Comparison of ENCODE assay signal across 2 cellular contexts in the genomic region with DNA sequence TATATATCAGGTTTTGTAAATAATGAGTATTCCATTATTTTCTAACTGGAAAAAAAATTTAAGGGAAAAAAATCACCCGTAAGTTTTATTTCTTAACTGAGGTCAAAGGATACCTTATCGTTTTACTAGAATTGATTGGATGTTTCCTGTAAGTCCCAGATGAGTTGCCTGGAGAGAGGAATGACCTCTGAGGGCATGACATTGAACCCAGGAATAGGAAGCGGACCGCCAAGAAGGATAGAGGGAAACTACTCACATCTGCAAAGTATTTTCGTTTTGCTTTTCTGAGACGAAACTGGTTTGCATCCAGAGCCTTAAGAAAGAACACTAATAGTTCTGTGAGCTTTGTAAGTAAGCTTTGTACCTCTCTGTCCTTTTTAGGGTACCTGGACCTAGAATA.
TF ChIP-seq lines count a peak whose summit lies in the region.

No MANE protein-coding gene starts in this region.

TF ChIP-seq in GM23338, 12 proteins besides CTCF, POLR2A, EP300 and RAD21 (continues in another document):
- TF ChIP-seq POLR2AphosphoS5 (IDR thresholded peaks at IDR 0.05; ENCODE audit: low read depth) = no peak
- TF ChIP-seq NANOG (IDR thresholded peaks at IDR 0.05; ENCODE audit: borderline replicate concordance) = no peak
- TF ChIP-seq EZH2 (IDR thresholded peaks at IDR 0.05; ENCODE audit: low read depth, unreplicated experiment) = no peak
- TF ChIP-seq CREB1 (CRISPR knock-in tag; IDR thresholded peaks at IDR 0.05; ENCODE audit: low read depth) = no peak
- TF ChIP-seq ZNF331 (CRISPR knock-in tag; IDR thresholded peaks at IDR 0.05; ENCODE audit: low read depth) = no peak
- no peak for TF ChIP-seq EZH2phosphoT487 (IDR thresholded peaks at IDR 0.05; ENCODE audit: unreplicated experiment)
- no peak for TF ChIP-seq ZNF114 (CRISPR knock-in tag; IDR thresholded peaks at IDR 0.05)
- TF ChIP-seq STAT1 (IDR thresholded peaks at IDR 0.05; ENCODE audit: unreplicated experiment) = no peak
- TF ChIP-seq, protein P1, sequence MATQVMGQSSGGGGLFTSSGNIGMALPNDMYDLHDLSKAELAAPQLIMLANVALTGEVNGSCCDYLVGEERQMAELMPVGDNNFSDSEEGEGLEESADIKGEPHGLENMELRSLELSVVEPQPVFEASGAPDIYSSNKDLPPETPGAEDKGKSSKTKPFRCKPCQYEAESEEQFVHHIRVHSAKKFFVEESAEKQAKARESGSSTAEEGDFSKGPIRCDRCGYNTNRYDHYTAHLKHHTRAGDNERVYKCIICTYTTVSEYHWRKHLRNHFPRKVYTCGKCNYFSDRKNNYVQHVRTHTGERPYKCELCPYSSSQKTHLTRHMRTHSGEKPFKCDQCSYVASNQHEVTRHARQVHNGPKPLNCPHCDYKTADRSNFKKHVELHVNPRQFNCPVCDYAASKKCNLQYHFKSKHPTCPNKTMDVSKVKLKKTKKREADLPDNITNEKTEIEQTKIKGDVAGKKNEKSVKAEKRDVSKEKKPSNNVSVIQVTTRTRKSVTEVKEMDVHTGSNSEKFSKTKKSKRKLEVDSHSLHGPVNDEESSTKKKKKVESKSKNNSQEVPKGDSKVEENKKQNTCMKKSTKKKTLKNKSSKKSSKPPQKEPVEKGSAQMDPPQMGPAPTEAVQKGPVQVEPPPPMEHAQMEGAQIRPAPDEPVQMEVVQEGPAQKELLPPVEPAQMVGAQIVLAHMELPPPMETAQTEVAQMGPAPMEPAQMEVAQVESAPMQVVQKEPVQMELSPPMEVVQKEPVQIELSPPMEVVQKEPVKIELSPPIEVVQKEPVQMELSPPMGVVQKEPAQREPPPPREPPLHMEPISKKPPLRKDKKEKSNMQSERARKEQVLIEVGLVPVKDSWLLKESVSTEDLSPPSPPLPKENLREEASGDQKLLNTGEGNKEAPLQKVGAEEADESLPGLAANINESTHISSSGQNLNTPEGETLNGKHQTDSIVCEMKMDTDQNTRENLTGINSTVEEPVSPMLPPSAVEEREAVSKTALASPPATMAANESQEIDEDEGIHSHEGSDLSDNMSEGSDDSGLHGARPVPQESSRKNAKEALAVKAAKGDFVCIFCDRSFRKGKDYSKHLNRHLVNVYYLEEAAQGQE (IDR thresholded peaks at IDR 0.05; ENCODE audit: unreplicated experiment) = no peak
- TF ChIP-seq, protein P2, sequence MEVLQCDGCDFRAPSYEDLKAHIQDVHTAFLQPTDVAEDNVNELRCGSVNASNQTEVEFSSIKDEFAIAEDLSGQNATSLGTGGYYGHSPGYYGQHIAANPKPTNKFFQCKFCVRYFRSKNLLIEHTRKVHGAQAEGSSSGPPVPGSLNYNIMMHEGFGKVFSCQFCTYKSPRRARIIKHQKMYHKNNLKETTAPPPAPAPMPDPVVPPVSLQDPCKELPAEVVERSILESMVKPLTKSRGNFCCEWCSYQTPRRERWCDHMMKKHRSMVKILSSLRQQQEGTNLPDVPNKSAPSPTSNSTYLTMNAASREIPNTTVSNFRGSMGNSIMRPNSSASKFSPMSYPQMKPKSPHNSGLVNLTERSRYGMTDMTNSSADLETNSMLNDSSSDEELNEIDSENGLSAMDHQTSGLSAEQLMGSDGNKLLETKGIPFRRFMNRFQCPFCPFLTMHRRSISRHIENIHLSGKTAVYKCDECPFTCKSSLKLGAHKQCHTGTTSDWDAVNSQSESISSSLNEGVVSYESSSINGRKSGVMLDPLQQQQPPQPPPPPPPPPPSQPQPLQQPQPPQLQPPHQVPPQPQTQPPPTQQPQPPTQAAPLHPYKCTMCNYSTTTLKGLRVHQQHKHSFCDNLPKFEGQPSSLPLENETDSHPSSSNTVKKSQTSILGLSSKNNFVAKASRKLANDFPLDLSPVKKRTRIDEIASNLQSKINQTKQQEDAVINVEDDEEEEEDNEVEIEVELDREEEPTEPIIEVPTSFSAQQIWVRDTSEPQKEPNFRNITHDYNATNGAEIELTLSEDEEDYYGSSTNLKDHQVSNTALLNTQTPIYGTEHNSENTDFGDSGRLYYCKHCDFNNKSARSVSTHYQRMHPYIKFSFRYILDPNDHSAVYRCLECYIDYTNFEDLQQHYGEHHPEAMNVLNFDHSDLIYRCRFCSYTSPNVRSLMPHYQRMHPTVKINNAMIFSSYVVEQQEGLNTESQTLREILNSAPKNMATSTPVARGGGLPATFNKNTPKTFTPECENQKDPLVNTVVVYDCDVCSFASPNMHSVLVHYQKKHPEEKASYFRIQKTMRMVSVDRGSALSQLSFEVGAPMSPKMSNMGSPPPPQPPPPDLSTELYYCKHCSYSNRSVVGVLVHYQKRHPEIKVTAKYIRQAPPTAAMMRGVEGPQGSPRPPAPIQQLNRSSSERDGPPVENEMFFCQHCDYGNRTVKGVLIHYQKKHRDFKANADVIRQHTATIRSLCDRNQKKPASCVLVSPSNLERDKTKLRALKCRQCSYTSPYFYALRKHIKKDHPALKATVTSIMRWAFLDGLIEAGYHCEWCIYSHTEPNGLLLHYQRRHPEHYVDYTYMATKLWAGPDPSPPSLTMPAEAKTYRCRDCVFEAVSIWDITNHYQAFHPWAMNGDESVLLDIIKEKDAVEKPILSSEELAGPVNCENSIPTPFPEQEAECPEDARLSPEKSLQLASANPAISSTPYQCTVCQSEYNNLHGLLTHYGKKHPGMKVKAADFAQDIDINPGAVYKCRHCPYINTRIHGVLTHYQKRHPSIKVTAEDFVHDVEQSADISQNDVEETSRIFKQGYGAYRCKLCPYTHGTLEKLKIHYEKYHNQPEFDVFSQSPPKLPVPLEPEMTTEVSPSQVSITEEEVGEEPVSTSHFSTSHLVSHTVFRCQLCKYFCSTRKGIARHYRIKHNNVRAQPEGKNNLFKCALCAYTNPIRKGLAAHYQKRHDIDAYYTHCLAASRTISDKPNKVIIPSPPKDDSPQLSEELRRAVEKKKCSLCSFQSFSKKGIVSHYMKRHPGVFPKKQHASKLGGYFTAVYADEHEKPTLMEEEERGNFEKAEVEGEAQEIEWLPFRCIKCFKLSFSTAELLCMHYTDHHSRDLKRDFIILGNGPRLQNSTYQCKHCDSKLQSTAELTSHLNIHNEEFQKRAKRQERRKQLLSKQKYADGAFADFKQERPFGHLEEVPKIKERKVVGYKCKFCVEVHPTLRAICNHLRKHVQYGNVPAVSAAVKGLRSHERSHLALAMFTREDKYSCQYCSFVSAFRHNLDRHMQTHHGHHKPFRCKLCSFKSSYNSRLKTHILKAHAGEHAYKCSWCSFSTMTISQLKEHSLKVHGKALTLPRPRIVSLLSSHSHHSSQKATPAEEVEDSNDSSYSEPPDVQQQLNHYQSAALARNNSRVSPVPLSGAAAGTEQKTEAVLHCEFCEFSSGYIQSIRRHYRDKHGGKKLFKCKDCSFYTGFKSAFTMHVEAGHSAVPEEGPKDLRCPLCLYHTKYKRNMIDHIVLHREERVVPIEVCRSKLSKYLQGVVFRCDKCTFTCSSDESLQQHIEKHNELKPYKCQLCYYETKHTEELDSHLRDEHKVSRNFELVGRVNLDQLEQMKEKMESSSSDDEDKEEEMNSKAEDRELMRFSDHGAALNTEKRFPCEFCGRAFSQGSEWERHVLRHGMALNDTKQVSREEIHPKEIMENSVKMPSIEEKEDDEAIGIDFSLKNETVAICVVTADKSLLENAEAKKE (CRISPR knock-in tag; IDR thresholded peaks at IDR 0.05) = no peak
- TF ChIP-seq JUNB (IDR thresholded peaks at IDR 0.05; ENCODE audit: unreplicated experiment) = no peak

TF ChIP-seq in GM12878, 131 proteins besides CTCF, POLR2A, EP300 and RAD21:
- TF ChIP-seq, protein P3, sequence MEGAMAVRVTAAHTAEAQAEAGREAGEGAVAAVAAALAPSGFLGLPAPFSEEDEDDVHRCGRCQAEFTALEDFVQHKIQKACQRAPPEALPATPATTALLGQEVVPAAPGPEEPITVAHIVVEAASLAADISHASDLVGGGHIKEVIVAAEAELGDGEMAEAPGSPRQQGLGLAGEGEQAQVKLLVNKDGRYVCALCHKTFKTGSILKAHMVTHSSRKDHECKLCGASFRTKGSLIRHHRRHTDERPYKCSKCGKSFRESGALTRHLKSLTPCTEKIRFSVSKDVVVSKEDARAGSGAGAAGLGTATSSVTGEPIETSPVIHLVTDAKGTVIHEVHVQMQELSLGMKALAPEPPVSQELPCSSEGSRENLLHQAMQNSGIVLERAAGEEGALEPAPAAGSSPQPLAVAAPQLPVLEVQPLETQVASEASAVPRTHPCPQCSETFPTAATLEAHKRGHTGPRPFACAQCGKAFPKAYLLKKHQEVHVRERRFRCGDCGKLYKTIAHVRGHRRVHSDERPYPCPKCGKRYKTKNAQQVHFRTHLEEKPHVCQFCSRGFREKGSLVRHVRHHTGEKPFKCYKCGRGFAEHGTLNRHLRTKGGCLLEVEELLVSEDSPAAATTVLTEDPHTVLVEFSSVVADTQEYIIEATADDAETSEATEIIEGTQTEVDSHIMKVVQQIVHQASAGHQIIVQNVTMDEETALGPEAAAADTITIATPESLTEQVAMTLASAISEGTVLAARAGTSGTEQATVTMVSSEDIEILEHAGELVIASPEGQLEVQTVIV (IDR thresholded peaks at IDR 0.05; ENCODE audit: borderline replicate concordance, partially characterized antibody) = no peak
- TF ChIP-seq RCOR1 (conservative IDR thresholded peaks at IDR 0.05; ENCODE audit: low read depth, low read length) (no peak), FOXK2 (IDR thresholded peaks at IDR 0.05) (no peak), MYB (IDR thresholded peaks at IDR 0.05; ENCODE audit: borderline replicate concordance, low read depth, low read length) (no peak)
